40 cellular contexts compared by ENCODE assay signal in the genomic region with DNA sequence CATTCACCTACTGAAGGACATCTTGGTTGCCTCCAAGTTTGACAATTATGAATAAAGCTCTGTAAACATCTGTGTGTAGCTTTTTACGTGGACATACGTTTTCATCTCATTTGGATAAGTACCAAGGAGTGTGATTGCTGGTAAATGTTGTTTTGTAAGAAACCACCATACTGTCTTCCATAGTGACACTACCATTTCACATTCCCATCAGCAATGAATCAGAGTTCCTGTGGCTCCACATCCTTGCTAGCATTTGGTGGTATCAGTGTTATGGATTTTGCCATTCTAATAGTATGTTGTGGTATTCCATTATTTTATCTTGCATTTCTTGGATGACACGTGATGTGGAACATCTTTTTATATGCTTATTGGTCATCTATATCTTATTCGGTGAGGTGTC.
"Had no signal": no experiment of that assay in that cellular context is flagged by ENCODE, and none has a peak within 500 bp of the region (broad histone marks: within the 10 kb centered on the region; RNA-seq: fewer than 3 reads in every experiment).

No MANE protein-coding gene starts in this region.

- H3K4me1 Mint-ChIP-seq: brain; central memory CD8-positive, alpha-beta T cell had no signal

- H3K9me3 Mint-ChIP-seq: activated naive CD4-positive, alpha-beta T cell treated with anti-CD3 and anti-CD28 coated beads, Interleukin-2, amount 10 ng/mL, durations not matched to agents 7 days and 5 days; activated naive CD4-positive, alpha-beta T cell treated with anti-CD3 and anti-CD28 coated beads, Interleukin-2, amount 50 U/mL, for 24 hours; activated naive CD8-positive, alpha-beta T cell treated with anti-CD3 and anti-CD28 coated beads, Interleukin-2, amount 10 ng/mL, durations not matched to agents 7 days and 5 days; activated naive CD8-positive, alpha-beta T cell treated with anti-CD3 and anti-CD28 coated beads, Interleukin-2, amount 50 U/mL, for 24 hours; activated T-cell treated with anti-CD3 and anti-CD28 coated beads, Interleukin-2, amount 50 U/mL, for 24 hours; activated T-helper 2 cell treated with anti-CD3 and anti-CD28 coated beads, Interferon-gamma antibody, Interleukin-2, Interleukin-4, amounts not matched to agents 10 μg/mL and 5 μg/mL and 100 μg/mL, durations not matched to agents 14 hours and 24 hours and 36 hours; brain; central memory CD8-positive, alpha-beta T cell; T-helper 2 cell treated with Interferon-gamma antibody and Interleukin-4, amounts not matched to agents 5 μg/mL and 100 μg/mL, for 36 hours had no signal

- ATAC-seq: activated CD4-positive, alpha-beta T cell treated with anti-CD3 and anti-CD28 coated beads for 36 hours; activated CD4-positive, CD25-positive, alpha-beta regulatory T cell treated with anti-CD3 and anti-CD28 coated beads, Interleukin-2, amount 50 U/mL, for 24 hours; activated CD8-positive, alpha-beta memory T cell treated with anti-CD3 and anti-CD28 coated beads, Interleukin-2, amount 10 ng/mL, durations not matched to agents 7 days and 5 days; activated CD8-positive, alpha-beta T cell treated with anti-CD3 and anti-CD28 coated beads, Interleukin-2, amount 10 ng/mL, durations not matched to agents 7 days and 5 days; activated naive CD8-positive, alpha-beta T cell treated with anti-CD3 and anti-CD28 coated beads, Interleukin-2, amount 50 U/mL, for 24 hours; WTC11 had no signal

- FAIRE-seq: bronchial epithelial cell, TTC549 had no signal

- H3K4me3 Mint-ChIP-seq: activated CD4-positive, alpha-beta memory T cell treated with anti-CD3 and anti-CD28 coated beads, Interleukin-2, amount 10 ng/mL, durations not matched to agents 7 days and 5 days; activated CD4-positive, alpha-beta T cell treated with anti-CD3 and anti-CD28 coated beads for 36 hours; activated CD4-positive, alpha-beta T cell treated with anti-CD3 and anti-CD28 coated beads, Interleukin-2, amount 10 ng/mL, durations not matched to agents 7 days and 5 days; activated CD8-positive, alpha-beta memory T cell treated with anti-CD3 and anti-CD28 coated beads, Interleukin-2, amount 10 ng/mL, durations not matched to agents 7 days and 5 days; activated CD8-positive, alpha-beta T cell treated with anti-CD3 and anti-CD28 coated beads, Interleukin-2, amount 10 ng/mL, durations not matched to agents 7 days and 5 days; activated naive CD4-positive, alpha-beta T cell treated with anti-CD3 and anti-CD28 coated beads, Interleukin-2, amount 10 ng/mL, durations not matched to agents 7 days and 5 days; activated naive CD4-positive, alpha-beta T cell treated with anti-CD3 and anti-CD28 coated beads, Interleukin-2, amount 50 U/mL, for 24 hours; activated naive CD8-positive, alpha-beta T cell; activated naive CD8-positive, alpha-beta T cell treated with anti-CD3 and anti-CD28 coated beads, Interleukin-2, amount 10 ng/mL, durations not matched to agents 7 days and 5 days; activated naive CD8-positive, alpha-beta T cell treated with anti-CD3 and anti-CD28 coated beads, Interleukin-2, amount 50 U/mL, for 24 hours; activated T-cell treated with anti-CD3 and anti-CD28 coated beads, Interleukin-2, amount 50 U/mL, for 24 hours; brain; central memory CD8-positive, alpha-beta T cell; T-helper 1 cell treated with Interleukin-12 subunit alpha and Interleukin-12 subunit beta and Interleukin-4 antibody, amounts not matched to agents 30 μg/mL and 1 μg/mL, for 36 hours; T-helper 2 cell treated with Interferon-gamma antibody and Interleukin-4, amounts not matched to agents 5 μg/mL and 100 μg/mL, for 36 hours; WTC11 had no signal

- H3K36me3 ChIP-seq: cardiac muscle cell had no signal

- H3K27ac ChIP-seq: ascending aorta, cardiac muscle cell, WERI-Rb-1 had no signal

- H3K4me3 ChIP-seq: ascending aorta, cardiac muscle cell had no signal

- H3K27me3 ChIP-seq: ascending aorta, cardiac muscle cell had no signal

- H3K27me3 Mint-ChIP-seq: activated CD4-positive, alpha-beta memory T cell treated with anti-CD3 and anti-CD28 coated beads, Interleukin-2, amount 10 ng/mL, durations not matched to agents 7 days and 5 days; activated CD4-positive, alpha-beta T cell treated with anti-CD3 and anti-CD28 coated beads for 36 hours; activated CD4-positive, alpha-beta T cell treated with anti-CD3 and anti-CD28 coated beads, Interleukin-2, amount 10 ng/mL, durations not matched to agents 7 days and 5 days; activated CD8-positive, alpha-beta memory T cell treated with anti-CD3 and anti-CD28 coated beads, Interleukin-2, amount 10 ng/mL, durations not matched to agents 7 days and 5 days; activated naive CD4-positive, alpha-beta T cell treated with anti-CD3 and anti-CD28 coated beads, Interleukin-2, amount 10 ng/mL, durations not matched to agents 7 days and 5 days; activated naive CD4-positive, alpha-beta T cell treated with anti-CD3 and anti-CD28 coated beads, Interleukin-2, amount 50 U/mL, for 24 hours; activated naive CD8-positive, alpha-beta T cell; activated naive CD8-positive, alpha-beta T cell treated with anti-CD3 and anti-CD28 coated beads, Interleukin-2, amount 10 ng/mL, durations not matched to agents 7 days and 5 days; activated naive CD8-positive, alpha-beta T cell treated with anti-CD3 and anti-CD28 coated beads, Interleukin-2, amount 50 U/mL, for 24 hours; activated T-cell treated with anti-CD3 and anti-CD28 coated beads, Interleukin-2, amount 50 U/mL, for 24 hours; brain; central memory CD8-positive, alpha-beta T cell had no signal

- H3K27ac Mint-ChIP-seq: activated CD4-positive, alpha-beta memory T cell treated with anti-CD3 and anti-CD28 coated beads, Interleukin-2, amount 10 ng/mL, durations not matched to agents 7 days and 5 days; activated CD4-positive, alpha-beta T cell treated with anti-CD3 and anti-CD28 coated beads for 36 hours; activated CD4-positive, alpha-beta T cell treated with anti-CD3 and anti-CD28 coated beads, Interleukin-2, amount 10 ng/mL, durations not matched to agents 7 days and 5 days; activated CD8-positive, alpha-beta memory T cell treated with anti-CD3 and anti-CD28 coated beads, Interleukin-2, amount 10 ng/mL, durations not matched to agents 7 days and 5 days; activated CD8-positive, alpha-beta T cell treated with anti-CD3 and anti-CD28 coated beads, Interleukin-2, amount 10 ng/mL, durations not matched to agents 7 days and 5 days; activated naive CD4-positive, alpha-beta T cell treated with anti-CD3 and anti-CD28 coated beads, Interleukin-2, amount 10 ng/mL, durations not matched to agents 7 days and 5 days; activated naive CD4-positive, alpha-beta T cell treated with anti-CD3 and anti-CD28 coated beads, Interleukin-2, amount 50 U/mL, for 24 hours; activated naive CD8-positive, alpha-beta T cell; activated naive CD8-positive, alpha-beta T cell treated with anti-CD3 and anti-CD28 coated beads, Interleukin-2, amount 50 U/mL, for 24 hours; activated T-cell treated with anti-CD3 and anti-CD28 coated beads, Interleukin-2, amount 50 U/mL, for 24 hours; activated T-helper 2 cell treated with anti-CD3 and anti-CD28 coated beads, Interferon-gamma antibody, Interleukin-2, Interleukin-4, amounts not matched to agents 10 μg/mL and 5 μg/mL and 100 μg/mL, durations not matched to agents 14 hours and 24 hours and 36 hours; brain; T-helper 1 cell treated with Interleukin-12 subunit alpha and Interleukin-12 subunit beta and Interleukin-4 antibody, amounts not matched to agents 30 μg/mL and 1 μg/mL, for 36 hours; T-helper 2 cell treated with Interferon-gamma antibody and Interleukin-4, amounts not matched to agents 5 μg/mL and 100 μg/mL, for 36 hours; WTC11 had no signal

- H3K9me3 ChIP-seq: ascending aorta had no signal

- DNase-seq: activated CD4-positive, alpha-beta memory T cell treated with anti-CD3 and anti-CD28 coated beads, Interleukin-2, amount 10 ng/mL, durations not matched to agents 7 days and 5 days; activated CD4-positive, alpha-beta T cell treated with anti-CD3 and anti-CD28 coated beads for 1 hour; activated CD4-positive, alpha-beta T cell treated with anti-CD3 and anti-CD28 coated beads for 36 hours; activated CD4-positive, alpha-beta T cell treated with anti-CD3 and anti-CD28 coated beads for 48 hours; activated CD4-positive, alpha-beta T cell treated with anti-CD3 and anti-CD28 coated beads, Interleukin-2, amount 10 ng/mL, durations not matched to agents 7 days and 5 days; activated CD4-positive, alpha-beta T cell treated with anti-CD3 and anti-CD28 coated beads, Interleukin-2, amount 50 U/mL, for 48 hours; activated CD4-positive, CD25-positive, alpha-beta regulatory T cell; activated CD8-positive, alpha-beta memory T cell treated with anti-CD3 and anti-CD28 coated beads for 24 hours; activated CD8-positive, alpha-beta memory T cell treated with anti-CD3 and anti-CD28 coated beads, Interleukin-2, amount 10 ng/mL, durations not matched to agents 7 days and 5 days; activated CD8-positive, alpha-beta memory T cell treated with anti-CD3 and anti-CD28 coated beads, Interleukin-2, amount 50 U/mL, for 48 hours; activated CD8-positive, alpha-beta T cell treated with anti-CD3 and anti-CD28 coated beads, Interleukin-2, amount 10 ng/mL, durations not matched to agents 7 days and 5 days; activated effector memory CD4-positive, alpha-beta T cell treated with Interleukin-2 at 50 U/mL for 16 hours; activated gamma-delta T cell; activated naive CD4-positive, alpha-beta T cell treated with anti-CD3 and anti-CD28 coated beads, Interleukin-2, amount 10 ng/mL, durations not matched to agents 7 days and 5 days; activated naive CD4-positive, alpha-beta T cell treated with Interleukin-2 at 50 U/mL for 16 hours; activated naive CD8-positive, alpha-beta T cell treated with anti-CD3 and anti-CD28 coated beads, Interleukin-2, amount 10 ng/mL, durations not matched to agents 7 days and 5 days; activated naive CD8-positive, alpha-beta T cell treated with anti-CD3 and anti-CD28 coated beads, Interleukin-2, amount 50 U/mL, for 24 hours; activated T-cell treated with anti-CD3 and anti-CD28 coated beads, Interleukin-2, amount 50 U/mL, for 24 hours; activated T-cell treated with anti-CD3 and anti-CD28 coated beads, Interleukin-2, amount 50 U/mL, for 48 hours; amygdala; anterior cingulate cortex; caudate nucleus; cerebellar nuclear complex; T-helper 1 cell; T-helper 2 cell; T-helper 9 cell; WERI-Rb-1 had no signal

- H3K4me1 ChIP-seq: ascending aorta had no signal
